ENCODE assay signal across 8 cellular contexts in the genomic region with DNA sequence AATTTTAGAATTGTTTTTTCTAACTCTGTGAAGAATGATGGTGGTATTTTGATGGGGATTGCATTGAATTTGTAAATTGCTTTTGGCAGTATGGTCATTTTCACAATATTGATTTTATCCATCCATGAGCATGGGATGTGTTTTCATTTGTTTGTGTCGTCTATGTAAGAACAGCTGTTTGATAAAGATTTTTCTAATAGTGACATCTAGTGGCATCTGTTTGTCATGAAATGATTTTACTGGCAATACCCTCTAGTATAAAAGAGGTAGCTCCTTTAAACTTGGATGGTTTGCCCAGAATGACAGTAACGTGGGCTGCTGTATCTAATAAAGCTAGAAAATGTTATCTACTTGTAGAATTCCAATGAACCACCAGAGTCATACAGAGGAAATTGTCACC. TPM values are rescaled to one million over a fixed set of nuclear protein-coding genes. Genes with fewer than 3 reads are reported as not detected.
DNase-seq lines count a peak whose midpoint lies in the region; TF ChIP-seq lines count a peak whose summit lies in the region.
"Not testable (repeated sequence)": the region's sequence is repeated elsewhere in the genome, so short reads cannot be mapped to it uniquely, and the experiment has no call there.

No MANE protein-coding gene starts in this region.

- H3K9me3 Mint-ChIP-seq in MCF 10A (ENCODE audit: unreplicated experiment); neural progenitor cell: not testable (repeated sequence)

- peaks cover 56% of the 10 kb centered on the region for H3K27me3 Mint-ChIP-seq in MCF 10A (ENCODE audit: insufficient read depth, unreplicated experiment)
- not testable (repeated sequence) for H3K27me3 Mint-ChIP-seq in neural progenitor cell (ENCODE audit: insufficient read depth, low read depth)

- not testable (repeated sequence) for H3K79me2 ChIP-seq in Karpas-422 (ENCODE audit: low read length); neural progenitor cell (ENCODE audit: low read depth)

- not testable (repeated sequence) for H3K9ac ChIP-seq in Karpas-422 (ENCODE audit: low read length); neural progenitor cell

- H4K20me1 ChIP-seq in Karpas-422 (ENCODE audit: insufficient read depth, low read depth, low read length); neural progenitor cell (ENCODE audit: low read depth): not testable (repeated sequence)

- H3K36me3 Mint-ChIP-seq in MCF 10A (ENCODE audit: insufficient read depth, unreplicated experiment); neural progenitor cell: not testable (repeated sequence)

- BruUV-seq in MCF 10A (replicated peaks; lab: Mats Ljungman, UMichigan), result not testable (repeated sequence)

- not testable (repeated sequence) for H2AFZ ChIP-seq in Karpas-422 (ENCODE audit: low read length); neural progenitor cell (replicated peaks)

- not testable (repeated sequence) for H3K9me3 ChIP-seq in BE2C; Karpas-422 (ENCODE audit: low read length); neural progenitor cell (ENCODE audit: low read depth)

- H3K4me1 ChIP-seq in BE2C; Karpas-422 (ENCODE audit: low read length); neural progenitor cell: not testable (repeated sequence)

- H3F3A ChIP-seq in neural progenitor cell (ENCODE audit: low read depth), result not testable (repeated sequence)

- not testable (repeated sequence) for H3K4me1 Mint-ChIP-seq in MCF 10A (ENCODE audit: insufficient read depth, unreplicated experiment); neural progenitor cell

- not testable (repeated sequence) for H3K4me3 Mint-ChIP-seq in MCF 10A (ENCODE audit: unreplicated experiment); neural progenitor cell

- H3K4me3 ChIP-seq in BE2C (ENCODE audit: low read depth, low read length); GM12864 (ENCODE audit: low read depth, low read length); Karpas-422 (ENCODE audit: low read length); neural progenitor cell: not testable (repeated sequence)

- intact Hi-C loops in MCF 10A (cut with micrococcal nuclease), result loop anchor here (2.0 to 10.0 kb wide), 2 partner anchors 210 to 358 kb away; no protein-coding TSS in a partner anchor

- POLR2A ChIA-PET in MCF 10A (lab: Yijun Ruan, JAX), result interaction anchor here (1.1 kb wide), 2 partner anchors 18 to 28 kb away, joined by 3 read pairs; no protein-coding TSS in a partner anchor

- H3K9me2 ChIP-seq in Karpas-422 (replicated peaks; ENCODE audit: insufficient read depth, low read length), result not testable (repeated sequence)

- TF ChIP-seq CTCF in BE2C (IDR thresholded peaks at IDR 0.05; ENCODE audit: low read depth, low read length), result peak; percentile 25; the same call in 1 of the 2 replicates
- TF ChIP-seq CTCF in GM12864 (IDR thresholded peaks at IDR 0.05; ENCODE audit: low read depth, low read length, missing control alignments), result peak; percentile 32
- TF ChIP-seq CTCF in MCF 10A (IDR thresholded peaks at IDR 0.05; ENCODE audit: unreplicated experiment), result not testable (repeated sequence)
- TF ChIP-seq CTCF in neural progenitor cell (IDR thresholded peaks at IDR 0.05), result peak; percentile 49

- not testable (repeated sequence) for H3K27ac Mint-ChIP-seq in MCF 10A (ENCODE audit: low read depth, unreplicated experiment); neural progenitor cell

- H3K27ac ChIP-seq in Karpas-422 (ENCODE audit: low read length); neural progenitor cell: not testable (repeated sequence)

- H3K27me3 ChIP-seq in BE2C; Karpas-422 (ENCODE audit: low read length): not testable (repeated sequence)
- peaks cover 30% of the 10 kb centered on the region for H3K27me3 ChIP-seq in neural progenitor cell

- CTCF ChIA-PET in MCF 10A (lab: Yijun Ruan, JAX), result interaction anchor here (0.6 to 5.4 kb wide), 22 partner anchors 10 to 410 kb away, joined by 3 to 27 read pairs (median 3); no protein-coding TSS in a partner anchor

- not testable (repeated sequence) for DNase-seq in BE2C; GM12864 (ENCODE audit: low read depth); neural progenitor cell (ENCODE audit: low spot score)
- DNase-seq in Karpas-422 (peak; percentile 76), NCI-H345 (lab: John Stamatoyannopoulos, UW) (peak; percentile 4), SHP77 (lab: John Stamatoyannopoulos, UW) (peak; percentile 26 to 39), MCF 10A (ENCODE audit: unreplicated experiment) (peak; percentile 19), glomerular visceral epithelial cell (ENCODE audit: extremely low spot score) (peak; percentile 11)

- not testable (repeated sequence) for H3K4me2 ChIP-seq in Karpas-422 (ENCODE audit: low read depth, low read length, poor library complexity, severe bottlenecking); neural progenitor cell

- H3K36me3 ChIP-seq in BE2C; Karpas-422 (ENCODE audit: insufficient read depth, low read length); neural progenitor cell: not testable (repeated sequence)

RNA-seq across cellular contexts. Expression of a gene that starts 28.6 kb away (rescaled TPM):
- polyA plus RNA-seq in BE2C (2012; ENCODE audit: insufficient read depth, insufficient read length, low read depth), result 21.0 TPM
- 28.2 and 59.3 TPM in 2 replicates for total RNA-seq in Karpas-422 (2014; rRNA removed; shearing (Covaris generic); ENCODE audit: low replicate concordance)
- total RNA-seq in MCF 10A (2022) (8.5 and 9.5 TPM in 2 replicates), neural progenitor cell (ENCODE audit: low replicate concordance) (17.2 and 28.4 TPM in 2 replicates)
